Comparison of ENCODE assay signal across 1 cellular context in the genomic region with DNA sequence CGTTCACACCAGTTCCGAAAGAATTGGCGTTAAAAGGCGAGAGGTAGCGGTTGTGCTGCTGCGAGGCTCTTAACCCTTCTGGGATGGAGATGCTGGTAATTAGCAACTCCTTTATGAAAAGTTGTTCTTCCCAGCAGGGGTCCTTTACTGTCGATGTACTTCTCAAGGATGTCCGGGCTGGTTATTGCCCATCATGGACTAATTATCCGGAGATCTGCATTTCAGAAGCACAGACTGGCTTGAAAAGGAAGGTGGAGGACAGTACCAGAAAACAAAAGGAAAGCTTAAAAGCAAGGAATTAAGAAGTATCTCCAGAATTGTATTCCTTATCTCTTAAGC.
TF ChIP-seq lines count a peak whose summit lies in the region.

No MANE protein-coding gene starts in this region.

TF ChIP-seq in WTC11, 78 proteins besides CTCF, POLR2A, EP300 and RAD21 (continued from another document):
- 0 out of 2 replicates have a peak, but pooled peaks have one; percentile 40 for TF ChIP-seq CREB1 (CRISPR knock-in tag; IDR thresholded peaks at IDR 0.05)
- TF ChIP-seq, protein P1, sequence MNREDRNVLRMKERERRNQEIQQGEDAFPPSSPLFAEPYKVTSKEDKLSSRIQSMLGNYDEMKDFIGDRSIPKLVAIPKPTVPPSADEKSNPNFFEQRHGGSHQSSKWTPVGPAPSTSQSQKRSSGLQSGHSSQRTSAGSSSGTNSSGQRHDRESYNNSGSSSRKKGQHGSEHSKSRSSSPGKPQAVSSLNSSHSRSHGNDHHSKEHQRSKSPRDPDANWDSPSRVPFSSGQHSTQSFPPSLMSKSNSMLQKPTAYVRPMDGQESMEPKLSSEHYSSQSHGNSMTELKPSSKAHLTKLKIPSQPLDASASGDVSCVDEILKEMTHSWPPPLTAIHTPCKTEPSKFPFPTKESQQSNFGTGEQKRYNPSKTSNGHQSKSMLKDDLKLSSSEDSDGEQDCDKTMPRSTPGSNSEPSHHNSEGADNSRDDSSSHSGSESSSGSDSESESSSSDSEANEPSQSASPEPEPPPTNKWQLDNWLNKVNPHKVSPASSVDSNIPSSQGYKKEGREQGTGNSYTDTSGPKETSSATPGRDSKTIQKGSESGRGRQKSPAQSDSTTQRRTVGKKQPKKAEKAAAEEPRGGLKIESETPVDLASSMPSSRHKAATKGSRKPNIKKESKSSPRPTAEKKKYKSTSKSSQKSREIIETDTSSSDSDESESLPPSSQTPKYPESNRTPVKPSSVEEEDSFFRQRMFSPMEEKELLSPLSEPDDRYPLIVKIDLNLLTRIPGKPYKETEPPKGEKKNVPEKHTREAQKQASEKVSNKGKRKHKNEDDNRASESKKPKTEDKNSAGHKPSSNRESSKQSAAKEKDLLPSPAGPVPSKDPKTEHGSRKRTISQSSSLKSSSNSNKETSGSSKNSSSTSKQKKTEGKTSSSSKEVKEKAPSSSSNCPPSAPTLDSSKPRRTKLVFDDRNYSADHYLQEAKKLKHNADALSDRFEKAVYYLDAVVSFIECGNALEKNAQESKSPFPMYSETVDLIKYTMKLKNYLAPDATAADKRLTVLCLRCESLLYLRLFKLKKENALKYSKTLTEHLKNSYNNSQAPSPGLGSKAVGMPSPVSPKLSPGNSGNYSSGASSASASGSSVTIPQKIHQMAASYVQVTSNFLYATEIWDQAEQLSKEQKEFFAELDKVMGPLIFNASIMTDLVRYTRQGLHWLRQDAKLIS (CRISPR knock-in tag; IDR thresholded peaks at IDR 0.05; ENCODE audit: borderline replicate concordance), result peak; percentile 33; the same call in 1 of the 2 replicates
- 0 out of 2 replicates have a peak, but pooled peaks have one; percentile 24 for TF ChIP-seq ZNF232 (CRISPR knock-in tag; IDR thresholded peaks at IDR 0.05)
- no peak for TF ChIP-seq ZNF219 (CRISPR knock-in tag; IDR thresholded peaks at IDR 0.05; ENCODE audit: borderline replicate concordance)
TF ChIP-seq in WTC11: peak in this region for 8.
